Comparison of ENCODE assay signal across 36 cellular contexts in the genomic region with DNA sequence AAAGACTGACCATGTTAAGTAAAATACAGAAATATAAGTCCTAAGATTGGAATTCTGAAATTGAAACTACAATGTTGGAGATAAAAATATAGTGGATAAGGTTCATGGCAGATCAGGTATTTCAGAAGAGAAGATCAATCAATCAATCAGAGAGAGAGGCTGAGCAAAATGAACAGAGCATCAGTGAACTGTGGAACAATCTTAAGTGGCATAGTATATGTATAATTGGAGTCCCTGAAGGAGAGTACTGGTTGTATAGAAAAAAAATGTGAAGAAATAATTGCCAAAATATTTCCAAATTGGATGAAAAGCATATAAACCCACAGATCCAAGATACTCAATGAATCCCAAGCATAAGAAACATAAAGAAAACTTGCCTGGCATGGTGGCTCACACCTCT.
"Had no signal": no experiment of that assay in that cellular context is flagged by ENCODE, and none has a peak within 500 bp of the region (broad histone marks: within the 10 kb centered on the region; RNA-seq: fewer than 3 reads in every experiment).

No MANE protein-coding gene starts in this region.

- H3K9ac ChIP-seq: KMS-11 had no signal

- H3K27ac ChIP-seq: KMS-11 had no signal

- H3K4me2 ChIP-seq: KMS-11 had no signal

- H3K4me3 ChIP-seq: MG63 had no signal

- H3K27me3 ChIP-seq: MG63 had no signal

- H3K36me3 ChIP-seq: MG63 had no signal

- DNase-seq: Karpas-422, Kasumi-1, MG63, MM.1S, MV-4-11, NCI-H1048, NCI-H1092, NCI-H1092 treated with DMSO at 0.1 percent for 48 hours, NCI-H1105, NCI-H1105 treated with DMSO at 0.1 percent for 48 hours, NCI-H1417, NCI-H1417 treated with DMSO at 0.1 percent for 48 hours, NCI-H1436, NCI-H1436 treated with DMSO at 0.1 percent for 48 hours, NCI-H146, NCI-H1694, NCI-H1694 treated with DMSO at 0.1 percent for 48 hours, NCI-H187, NCI-H187 treated with DMSO at 0.1 percent for 48 hours, NCI-H1930, NCI-H2029, NCI-H2029 treated with DMSO at 0.1 percent for 48 hours, NCI-H2081, NCI-H2081 treated with DMSO at 0.1 percent for 48 hours, NCI-H2107, NCI-H2171, NCI-H2171 treated with DMSO at 0.1 percent for 48 hours, NCI-H2227 treated with DMSO at 0.1 percent for 48 hours, NCI-H226, NCI-H345, NCI-H446, NCI-H446 treated with DMSO at 0.1 percent for 48 hours, NCI-H510A, NCI-H524, NCI-H524 treated with DMSO at 0.1 percent for 48 hours had no signal
